1 cellular context compared by ENCODE assay signal in the genomic region with DNA sequence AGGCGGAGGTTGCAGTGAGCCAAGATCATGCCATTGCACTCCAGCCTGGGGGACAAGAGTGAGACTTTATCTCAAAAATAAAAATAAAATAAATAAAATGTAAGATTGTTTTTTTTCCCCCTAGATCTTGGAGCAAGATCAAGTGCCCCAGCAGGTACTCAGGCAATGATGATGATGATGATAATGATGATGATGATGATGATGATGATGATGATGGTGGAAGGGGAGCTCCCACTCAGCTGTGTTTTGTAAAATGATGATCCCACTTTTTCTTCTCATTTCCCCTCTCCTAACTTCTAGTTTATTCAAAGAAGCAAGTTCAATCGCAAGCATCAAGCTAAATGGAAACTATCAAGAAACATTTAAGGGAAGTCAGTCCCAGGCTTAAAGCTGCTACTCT.
TF ChIP-seq lines count a peak whose summit lies in the region.

No MANE protein-coding gene starts in this region.

TF ChIP-seq in GM23338, 12 proteins besides CTCF, POLR2A, EP300 and RAD21 (continued from another document):
- TF ChIP-seq ZNF462 (CRISPR knock-in tag; IDR thresholded peaks at IDR 0.05) (no peak), JUNB (IDR thresholded peaks at IDR 0.05; ENCODE audit: unreplicated experiment) (no peak)
TF ChIP-seq in GM23338: peak in this region for 0.
